ENCODE assay signal across 27 cellular contexts in genomic region chr14:59803052-59803451, GRCh38.
"Had no signal": no experiment of that assay in that cellular context is flagged by ENCODE, and none has a peak within 500 bp of the region (broad histone marks: within the 10 kb centered on the region; RNA-seq: fewer than 3 reads in every experiment).

No MANE protein-coding gene starts in this region.

- H3K4me1 ChIP-seq: adrenal gland, body of pancreas, colonic mucosa, esophagus muscularis mucosa, foreskin keratinocyte, gastroesophageal sphincter, heart right ventricle had no signal

- ATAC-seq: activated CD4-positive, alpha-beta T cell treated with anti-CD3 and anti-CD28 coated beads for 36 hours; activated CD8-positive, alpha-beta memory T cell treated with anti-CD3 and anti-CD28 coated beads, Interleukin-2, amount 10 ng/mL, durations not matched to agents 7 days and 5 days; activated CD8-positive, alpha-beta T cell treated with anti-CD3 and anti-CD28 coated beads, Interleukin-2, amount 10 ng/mL, durations not matched to agents 7 days and 5 days; activated naive CD8-positive, alpha-beta T cell treated with anti-CD3 and anti-CD28 coated beads, Interleukin-2, amount 50 U/mL, for 24 hours; body of pancreas; foreskin keratinocyte; gastroesophageal sphincter; heart right ventricle had no signal

- H3K4me3 ChIP-seq: adrenal gland, body of pancreas, colonic mucosa, esophagus muscularis mucosa, gastroesophageal sphincter, heart right ventricle had no signal

- DNase-seq: activated CD4-positive, alpha-beta memory T cell treated with anti-CD3 and anti-CD28 coated beads for 36 hours; activated CD4-positive, alpha-beta T cell treated with anti-CD3 and anti-CD28 coated beads for 36 hours; activated CD4-positive, alpha-beta T cell treated with anti-CD3 and anti-CD28 coated beads, Interleukin-2, amount 10 ng/mL, durations not matched to agents 24 days and 14 days; activated CD4-positive, CD25-positive, alpha-beta regulatory T cell; activated CD4-positive, CD25-positive, alpha-beta regulatory T cell treated with anti-CD3 and anti-CD28 coated beads, Interleukin-2, amount 50 U/mL, for 72 hours; activated CD8-positive, alpha-beta memory T cell treated with anti-CD3 and anti-CD28 coated beads, Interleukin-2, amount 10 ng/mL, durations not matched to agents 7 days and 5 days; activated CD8-positive, alpha-beta memory T cell treated with anti-CD3 and anti-CD28 coated beads, Interleukin-2, amount 50 U/mL, for 4 hours; activated CD8-positive, alpha-beta T cell treated with anti-CD3 and anti-CD28 coated beads, Interleukin-2, amount 10 ng/mL, durations not matched to agents 7 days and 5 days; activated effector memory CD4-positive, alpha-beta T cell treated with anti-CD3 and anti-CD28 coated beads, Interleukin-2, amount 50 U/mL, for 16 hours; activated naive CD4-positive, alpha-beta T cell treated with anti-CD3 and anti-CD28 coated beads for 36 hours; activated naive CD8-positive, alpha-beta T cell treated with anti-CD3 and anti-CD28 coated beads for 36 hours; activated naive CD8-positive, alpha-beta T cell treated with anti-CD3 and anti-CD28 coated beads, Interleukin-2, amount 50 U/mL, for 24 hours; activated T-cell treated with anti-CD3 and anti-CD28 coated beads, Interleukin-2, amount 50 U/mL, for 1 hour; activated T-cell treated with anti-CD3 and anti-CD28 coated beads, Interleukin-2, amount 50 U/mL, for 48 hours; adrenal gland; amygdala; aorta; body of pancreas; caudate nucleus; colonic mucosa; effector CD8-positive, alpha-beta T cell; erythroblast; foreskin keratinocyte; heart right ventricle; T-helper 2 cell had no signal

- H3K27ac ChIP-seq: adrenal gland, body of pancreas, colonic mucosa, esophagus muscularis mucosa, foreskin keratinocyte, gastroesophageal sphincter, heart right ventricle had no signal

- H3K36me3 ChIP-seq: adrenal gland, colonic mucosa, esophagus muscularis mucosa, gastroesophageal sphincter, heart right ventricle had no signal

- H3K27me3 ChIP-seq: adrenal gland, body of pancreas, colonic mucosa, esophagus muscularis mucosa, foreskin keratinocyte, gastroesophageal sphincter had no signal

- H3K9me3 ChIP-seq: adrenal gland, body of pancreas, colonic mucosa, esophagus muscularis mucosa, gastroesophageal sphincter had no signal
